In the genomic region with DNA sequence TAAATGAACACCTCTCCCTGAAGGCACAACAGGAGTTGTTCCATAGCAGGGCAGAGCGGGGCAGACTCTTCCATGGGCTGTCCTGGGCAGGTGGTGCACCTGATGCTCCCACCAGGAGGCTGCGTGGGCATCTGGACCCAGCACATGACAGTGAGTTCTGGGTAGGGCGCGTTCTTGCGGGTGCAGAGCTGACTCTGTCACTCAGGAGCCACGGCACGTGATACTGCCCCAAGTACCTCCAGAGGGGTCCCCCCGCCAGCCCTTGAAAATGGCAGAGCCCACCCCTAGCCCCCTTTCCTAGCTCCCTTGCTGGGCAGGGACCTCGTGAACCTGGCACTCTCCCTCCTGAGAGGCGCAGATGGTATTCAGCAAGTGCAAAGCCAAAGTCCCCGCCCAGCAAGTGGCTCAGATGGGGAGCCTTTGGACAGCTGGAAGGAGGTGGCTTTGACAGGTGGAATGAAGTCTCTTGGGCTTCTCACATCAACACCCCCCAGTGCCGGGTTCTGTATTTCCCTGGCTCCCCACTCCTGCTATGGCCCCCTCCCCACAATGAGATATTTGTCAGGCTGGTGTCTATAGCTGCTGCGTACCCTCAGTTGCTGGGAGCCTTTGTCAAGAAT, we compare ENCODE assay signal across 1 cellular context.
TF ChIP-seq lines count a peak whose summit lies in the region.

No MANE protein-coding gene starts in this region.

TF ChIP-seq in HepG2, 621 proteins besides CTCF, POLR2A, EP300 and RAD21 (continued from another document):
- TF ChIP-seq, protein P1, sequence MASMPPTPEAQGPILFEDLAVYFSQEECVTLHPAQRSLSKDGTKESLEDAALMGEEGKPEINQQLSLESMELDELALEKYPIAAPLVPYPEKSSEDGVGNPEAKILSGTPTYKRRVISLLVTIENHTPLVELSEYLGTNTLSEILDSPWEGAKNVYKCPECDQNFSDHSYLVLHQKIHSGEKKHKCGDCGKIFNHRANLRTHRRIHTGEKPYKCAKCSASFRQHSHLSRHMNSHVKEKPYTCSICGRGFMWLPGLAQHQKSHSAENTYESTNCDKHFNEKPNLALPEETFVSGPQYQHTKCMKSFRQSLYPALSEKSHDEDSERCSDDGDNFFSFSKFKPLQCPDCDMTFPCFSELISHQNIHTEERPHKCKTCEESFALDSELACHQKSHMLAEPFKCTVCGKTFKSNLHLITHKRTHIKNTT (CRISPR knock-in tag; IDR thresholded peaks at IDR 0.05), result no peak
- TF ChIP-seq ZNF83 (CRISPR knock-in tag; IDR thresholded peaks at IDR 0.05; ENCODE audit: borderline replicate concordance) (no peak), ZNF747 (CRISPR knock-in tag; IDR thresholded peaks at IDR 0.05; ENCODE audit: borderline replicate concordance) (no peak), GABPA (IDR thresholded peaks at IDR 0.05; ENCODE audit: low read depth, low read length) (no peak), GABPA (CRISPR knock-in tag; IDR thresholded peaks at IDR 0.05; ENCODE audit: low read depth) (no peak), YY1 (IDR thresholded peaks at IDR 0.05; ENCODE audit: insufficient read depth, insufficient replicate concordance, low read depth, low read length) (no peak), IRX3 (CRISPR knock-in tag; IDR thresholded peaks at IDR 0.05; ENCODE audit: borderline replicate concordance, low read depth) (no peak), RFX3 (CRISPR knock-in tag; IDR thresholded peaks at IDR 0.05) (no peak)
- TF ChIP-seq, protein P2, sequence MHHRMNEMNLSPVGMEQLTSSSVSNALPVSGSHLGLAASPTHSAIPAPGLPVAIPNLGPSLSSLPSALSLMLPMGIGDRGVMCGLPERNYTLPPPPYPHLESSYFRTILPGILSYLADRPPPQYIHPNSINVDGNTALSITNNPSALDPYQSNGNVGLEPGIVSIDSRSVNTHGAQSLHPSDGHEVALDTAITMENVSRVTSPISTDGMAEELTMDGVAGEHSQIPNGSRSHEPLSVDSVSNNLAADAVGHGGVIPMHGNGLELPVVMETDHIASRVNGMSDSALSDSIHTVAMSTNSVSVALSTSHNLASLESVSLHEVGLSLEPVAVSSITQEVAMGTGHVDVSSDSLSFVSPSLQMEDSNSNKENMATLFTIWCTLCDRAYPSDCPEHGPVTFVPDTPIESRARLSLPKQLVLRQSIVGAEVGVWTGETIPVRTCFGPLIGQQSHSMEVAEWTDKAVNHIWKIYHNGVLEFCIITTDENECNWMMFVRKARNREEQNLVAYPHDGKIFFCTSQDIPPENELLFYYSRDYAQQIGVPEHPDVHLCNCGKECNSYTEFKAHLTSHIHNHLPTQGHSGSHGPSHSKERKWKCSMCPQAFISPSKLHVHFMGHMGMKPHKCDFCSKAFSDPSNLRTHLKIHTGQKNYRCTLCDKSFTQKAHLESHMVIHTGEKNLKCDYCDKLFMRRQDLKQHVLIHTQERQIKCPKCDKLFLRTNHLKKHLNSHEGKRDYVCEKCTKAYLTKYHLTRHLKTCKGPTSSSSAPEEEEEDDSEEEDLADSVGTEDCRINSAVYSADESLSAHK (CRISPR knock-in tag; IDR thresholded peaks at IDR 0.05; ENCODE audit: borderline replicate concordance), result no peak
- TF ChIP-seq, protein P3, sequence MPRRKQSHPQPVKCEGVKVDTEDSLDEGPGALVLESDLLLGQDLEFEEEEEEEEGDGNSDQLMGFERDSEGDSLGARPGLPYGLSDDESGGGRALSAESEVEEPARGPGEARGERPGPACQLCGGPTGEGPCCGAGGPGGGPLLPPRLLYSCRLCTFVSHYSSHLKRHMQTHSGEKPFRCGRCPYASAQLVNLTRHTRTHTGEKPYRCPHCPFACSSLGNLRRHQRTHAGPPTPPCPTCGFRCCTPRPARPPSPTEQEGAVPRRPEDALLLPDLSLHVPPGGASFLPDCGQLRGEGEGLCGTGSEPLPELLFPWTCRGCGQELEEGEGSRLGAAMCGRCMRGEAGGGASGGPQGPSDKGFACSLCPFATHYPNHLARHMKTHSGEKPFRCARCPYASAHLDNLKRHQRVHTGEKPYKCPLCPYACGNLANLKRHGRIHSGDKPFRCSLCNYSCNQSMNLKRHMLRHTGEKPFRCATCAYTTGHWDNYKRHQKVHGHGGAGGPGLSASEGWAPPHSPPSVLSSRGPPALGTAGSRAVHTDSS (CRISPR knock-in tag; conservative IDR thresholded peaks at IDR 0.05), result no peak
- TF ChIP-seq, protein P4, sequence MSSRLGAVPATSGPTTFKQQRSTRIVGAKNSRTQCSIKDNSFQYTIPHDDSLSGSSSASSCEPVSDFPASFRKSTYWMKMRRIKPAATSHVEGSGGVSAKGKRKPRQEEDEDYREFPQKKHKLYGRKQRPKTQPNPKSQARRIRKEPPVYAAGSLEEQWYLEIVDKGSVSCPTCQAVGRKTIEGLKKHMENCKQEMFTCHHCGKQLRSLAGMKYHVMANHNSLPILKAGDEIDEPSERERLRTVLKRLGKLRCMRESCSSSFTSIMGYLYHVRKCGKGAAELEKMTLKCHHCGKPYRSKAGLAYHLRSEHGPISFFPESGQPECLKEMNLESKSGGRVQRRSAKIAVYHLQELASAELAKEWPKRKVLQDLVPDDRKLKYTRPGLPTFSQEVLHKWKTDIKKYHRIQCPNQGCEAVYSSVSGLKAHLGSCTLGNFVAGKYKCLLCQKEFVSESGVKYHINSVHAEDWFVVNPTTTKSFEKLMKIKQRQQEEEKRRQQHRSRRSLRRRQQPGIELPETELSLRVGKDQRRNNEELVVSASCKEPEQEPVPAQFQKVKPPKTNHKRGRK (CRISPR knock-in tag; IDR thresholded peaks at IDR 0.05), result no peak
